In the genomic region with DNA sequence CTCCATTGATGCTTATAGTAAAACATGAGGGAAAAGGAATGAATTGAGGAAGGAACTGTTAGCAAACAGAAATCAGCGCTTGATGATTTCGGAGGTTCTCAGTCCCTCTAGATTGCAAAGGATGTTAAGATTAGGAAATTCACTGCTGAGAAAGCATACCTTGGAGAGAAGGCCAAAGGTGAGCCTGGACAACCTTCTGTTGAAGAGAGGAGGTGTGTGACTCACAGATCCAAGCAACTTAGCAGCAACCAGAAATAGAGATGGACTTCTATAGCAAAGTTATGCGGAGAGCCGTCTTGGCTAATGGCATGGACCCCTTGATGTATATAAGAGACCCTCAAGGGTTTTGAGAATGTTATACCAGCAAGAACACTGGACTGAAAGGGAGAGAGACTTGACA, we compare ENCODE assay signal across 13 cellular contexts.
DNase-seq lines count a peak whose midpoint lies in the region; ATAC-seq lines count a peak whose summit lies in the region.
"Had no signal": no experiment of that assay in that cellular context is flagged by ENCODE, and none has a peak within 500 bp of the region (broad histone marks: within the 10 kb centered on the region; RNA-seq: fewer than 3 reads in every experiment).

No MANE protein-coding gene starts in this region.

- H3K9me3 ChIP-seq in naive thymus-derived CD4-positive, alpha-beta T cell (ENCODE audit: control insufficient read depth in 2 of 3, low read length in 3 of 3) = no peaks in the 10 kb centered on the region
- H3K9me3 ChIP-seq: BLaER1 treated with 17β-estradiol and CSF1 and Interleukin-3, amounts not matched to agents 10 nM and 100 nM had no signal

- no peak overlapping the region for H3K4me3 ChIP-seq in naive thymus-derived CD4-positive, alpha-beta T cell (ENCODE audit: low read length)
- H3K4me3 ChIP-seq: BLaER1 treated with 17β-estradiol and CSF1 and Interleukin-3, amounts not matched to agents 10 nM and 100 nM; GM23248 had no signal

- no peak overlapping the region for H3K27ac ChIP-seq in naive thymus-derived CD4-positive, alpha-beta T cell (ENCODE audit: low read depth, low read length)
- H3K27ac ChIP-seq: BLaER1 treated with 17β-estradiol and CSF1 and Interleukin-3, amounts not matched to agents 10 nM and 100 nM; GM23248 had no signal

- H3K27me3 Mint-ChIP-seq in activated CD8-positive, alpha-beta memory T cell treated with anti-CD3 and anti-CD28 coated beads, Interleukin-2, amount 10 ng/mL, durations not matched to agents 7 days and 5 days = no peaks in the 10 kb centered on the region
- H3K27me3 Mint-ChIP-seq in naive thymus-derived CD4-positive, alpha-beta T cell = no peaks in the 10 kb centered on the region
- H3K27me3 Mint-ChIP-seq: CD4-positive, CD25-positive, alpha-beta regulatory T cell had no signal

- no peaks in the 10 kb centered on the region for H3K4me1 ChIP-seq in naive thymus-derived CD4-positive, alpha-beta T cell (ENCODE audit: control insufficient read depth in 2 of 2, insufficient read depth in 2 of 2, low read length in 2 of 2)
- H3K4me1 ChIP-seq: BLaER1 treated with 17β-estradiol and CSF1 and Interleukin-3, amounts not matched to agents 10 nM and 100 nM had no signal

- H3K4me3 Mint-ChIP-seq in activated CD8-positive, alpha-beta memory T cell treated with anti-CD3 and anti-CD28 coated beads, Interleukin-2, amount 10 ng/mL, durations not matched to agents 7 days and 5 days = no peak overlapping the region
- no peak overlapping the region for H3K4me3 Mint-ChIP-seq in naive thymus-derived CD4-positive, alpha-beta T cell
- H3K4me3 Mint-ChIP-seq: CD4-positive, CD25-positive, alpha-beta regulatory T cell had no signal

- no peaks in the 10 kb centered on the region for H3K27me3 ChIP-seq in naive thymus-derived CD4-positive, alpha-beta T cell (ENCODE audit: control insufficient read depth in 2 of 2, insufficient read depth in 2 of 2, low read length in 2 of 2)
- H3K27me3 ChIP-seq: BLaER1 treated with 17β-estradiol and CSF1 and Interleukin-3, amounts not matched to agents 10 nM and 100 nM had no signal

- no peaks in the 10 kb centered on the region for H3K4me1 Mint-ChIP-seq in activated CD8-positive, alpha-beta memory T cell treated with anti-CD3 and anti-CD28 coated beads, Interleukin-2, amount 10 ng/mL, durations not matched to agents 7 days and 5 days
- peaks cover 0 to 15% (median 6%) of the 10 kb centered on the region in 7 donors for H3K4me1 Mint-ChIP-seq in naive thymus-derived CD4-positive, alpha-beta T cell

- no peaks in the 10 kb centered on the region for H3K9me3 Mint-ChIP-seq in activated CD8-positive, alpha-beta memory T cell treated with anti-CD3 and anti-CD28 coated beads, Interleukin-2, amount 10 ng/mL, durations not matched to agents 7 days and 5 days (ENCODE audit: low read depth)
- H3K9me3 Mint-ChIP-seq in naive thymus-derived CD4-positive, alpha-beta T cell = no peaks in the 10 kb centered on the region

- no peak overlapping the region for H3K27ac Mint-ChIP-seq in activated CD8-positive, alpha-beta memory T cell treated with anti-CD3 and anti-CD28 coated beads, Interleukin-2, amount 10 ng/mL, durations not matched to agents 7 days and 5 days
- peak overlapping the region in 5 of 9 donors; percentile 23 to 72 (median 54) for H3K27ac Mint-ChIP-seq in naive thymus-derived CD4-positive, alpha-beta T cell

- POLR2A ChIA-PET in naive thymus-derived CD4-positive, alpha-beta T cell (lab: Charles Lee) = no interaction called here

- H3K36me3 ChIP-seq in naive thymus-derived CD4-positive, alpha-beta T cell (ENCODE audit: control insufficient read depth in 2 of 3, insufficient read depth in 3 of 3, low read length in 3 of 3) = peaks cover 0 to 45% (median 0%) of the 10 kb centered on the region in 3 experiments

- CTCF ChIA-PET in activated CD8-positive, alpha-beta memory T cell treated with anti-CD3 and anti-CD28 coated beads, Interleukin-2, amount 10 ng/mL, durations not matched to agents 7 days and 5 days (lab: Charles Lee) = interaction anchor here (1.1 kb wide), 1 partner anchor 11 kb away, joined by 3 read pairs; no protein-coding TSS in a partner anchor
- CTCF ChIA-PET in naive thymus-derived CD4-positive, alpha-beta T cell (lab: Charles Lee) = no interaction called here

- peak; percentile 9 for DNase-seq in activated CD8-positive, alpha-beta memory T cell treated with anti-CD3 and anti-CD28 coated beads, Interleukin-2, amount 10 ng/mL, durations not matched to agents 7 days and 5 days
- DNase-seq in activated CD8-positive, alpha-beta memory T cell treated with anti-CD3 and anti-CD28 coated beads, Interleukin-2, amount 50 U/mL, for 4 hours = no peak
- DNase-seq in ecto neural progenitor cell (ENCODE audit: low spot score) (peak; percentile 3), SKM-1 (lab: John Stamatoyannopoulos, UW; ENCODE audit: unreplicated experiment) (no peak)
- no peak for DNase-seq in naive thymus-derived CD4-positive, alpha-beta T cell
- DNase-seq: ACHN; Calu3; CD4-positive, CD25-positive, alpha-beta regulatory T cell; DMS 273 treated with DMSO at 0.1 percent for 48 hours; GM23248 had no signal

- no peak for ATAC-seq in activated CD8-positive, alpha-beta memory T cell treated with anti-CD3 and anti-CD28 coated beads, Interleukin-2, amount 10 ng/mL, durations not matched to agents 7 days and 5 days
- no peak for ATAC-seq in naive thymus-derived CD4-positive, alpha-beta T cell
- ATAC-seq in HG03159 (IDR thresholded peaks at IDR 0.05; ENCODE audit: unreplicated experiment) (no peak), HG02840 (IDR thresholded peaks at IDR 0.05; ENCODE audit: low FRiP score, unreplicated experiment) (no peak)

- intact Hi-C loops in naive thymus-derived CD4-positive, alpha-beta T cell (cut with micrococcal nuclease) = no loop called here

- H3K36me3 Mint-ChIP-seq in activated CD8-positive, alpha-beta memory T cell treated with anti-CD3 and anti-CD28 coated beads, Interleukin-2, amount 10 ng/mL, durations not matched to agents 7 days and 5 days = peaks cover 3% of the 10 kb centered on the region
- H3K36me3 Mint-ChIP-seq in naive thymus-derived CD4-positive, alpha-beta T cell = peaks cover 5 to 76% (median 40%) of the 10 kb centered on the region in 5 donors

Comparison
In these comparisons a context has a peak if more than half of its experiments do, and no peak if none do; other contexts are left out.
1. DNase-seq: peak in activated CD8-positive, alpha-beta memory T cell treated with anti-CD3 and anti-CD28 coated beads, Interleukin-2, amount 10 ng/mL, durations not matched to agents 7 days and 5 days (single experiment) and ecto neural progenitor cell (single experiment); none in activated CD8-positive, alpha-beta memory T cell treated with anti-CD3 and anti-CD28 coated beads, Interleukin-2, amount 50 U/mL, for 4 hours (single experiment), naive thymus-derived CD4-positive, alpha-beta T cell (0 of 9) and SKM-1 (single experiment).